ENCODE assay signal across 1 cellular context in genomic region chr3:14891135-14892132, GRCh38.
TF ChIP-seq lines count a peak whose summit lies in the region.

No MANE protein-coding gene starts in this region.

TF ChIP-seq in HepG2, 621 proteins besides CTCF, POLR2A, EP300 and RAD21 (continued from another document):
- TF ChIP-seq ZBTB34 (CRISPR knock-in tag; IDR thresholded peaks at IDR 0.05) (no peak), AFF4 (CRISPR knock-in tag; IDR thresholded peaks at IDR 0.05) (no peak)
